Comparison of ENCODE assay signal across 8 cellular contexts in the genomic region with DNA sequence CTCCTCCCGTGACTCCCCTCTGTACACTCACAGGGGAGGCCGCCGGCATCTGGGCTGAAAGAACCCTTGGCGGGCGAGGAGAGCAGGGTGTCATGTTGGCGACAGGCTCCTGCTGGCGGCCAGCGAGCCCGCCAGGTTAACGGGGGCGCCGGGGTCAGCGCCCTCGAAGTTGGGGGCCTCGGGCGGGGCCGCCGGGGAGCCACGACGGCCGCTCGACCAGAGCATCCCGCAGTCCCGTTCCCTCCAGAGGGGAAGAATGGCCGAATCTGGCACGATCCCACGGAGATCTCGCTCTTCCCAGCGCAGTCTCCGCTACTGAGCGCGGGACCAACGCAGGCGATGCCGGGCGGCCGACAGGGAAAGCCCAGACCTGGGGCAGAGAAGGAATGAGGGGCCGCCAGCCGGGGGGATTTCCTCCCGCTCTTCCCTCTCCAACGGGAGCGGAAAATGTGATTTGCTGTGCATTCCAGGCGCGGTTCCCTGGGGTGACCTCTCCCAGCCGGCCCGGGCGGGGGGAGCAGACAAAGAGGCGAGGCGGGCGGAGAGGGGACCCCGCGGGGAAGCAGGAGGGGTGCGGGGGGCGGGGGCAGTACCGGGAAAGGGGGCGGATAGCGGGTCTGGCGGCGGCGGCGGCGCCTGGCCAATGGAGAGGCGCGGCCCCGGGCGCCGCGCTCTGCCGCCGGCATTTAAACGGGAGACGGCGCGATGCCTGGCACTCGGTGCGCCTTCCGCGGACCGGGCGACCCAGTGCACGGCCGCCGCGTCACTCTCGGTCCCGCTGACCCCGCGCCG. TPM values are rescaled to one million over a fixed set of nuclear protein-coding genes. Genes with fewer than 3 reads are reported as not detected.
A peak's percentile ranks its signal among the peaks of the same experiment; 100 is the strongest.
DNase-seq lines count a peak whose midpoint lies in the region; ATAC-seq and TF ChIP-seq lines count a peak whose summit lies in the region.

TSS of gene GREM1 (plus strand) at position 715 of the 792 bp plus-strand sequence. CDS start 12,687 bp downstream, outside the sequence.

- no peak for TF ChIP-seq EP300 in ovary (IDR thresholded peaks at IDR 0.05)

- H3K36me3 Mint-ChIP-seq in CD8-positive, alpha-beta memory T cell = no peaks in the 10 kb centered on the region

- H3K36me3 ChIP-seq in CD8-positive, alpha-beta memory T cell (ENCODE audit: insufficient read depth, low read length) = no peaks in the 10 kb centered on the region
- no peaks in the 10 kb centered on the region for H3K36me3 ChIP-seq in ovary

- H3K4me3 ChIP-seq in CD8-positive, alpha-beta memory T cell (ENCODE audit: low read length) = no peak within 1 kb of the TSS
- H3K4me3 ChIP-seq in ovary = peak within 1 kb of the TSS; percentile 0

- ATAC-seq in foreskin keratinocyte (peak; percentile 22), GM18861 (IDR thresholded peaks at IDR 0.05; ENCODE audit: unreplicated experiment) (no peak), GM21786 (IDR thresholded peaks at IDR 0.05; ENCODE audit: unreplicated experiment) (no peak)

- POLR2A ChIA-PET in CD8-positive, alpha-beta memory T cell (lab: Charles Lee) = no interaction called here

- no peak for TF ChIP-seq CTCF in foreskin keratinocyte (conservative IDR thresholded peaks at IDR 0.05)
- no peak for TF ChIP-seq CTCF in ovary (IDR thresholded peaks at IDR 0.05)

- no peak within 1 kb of the TSS for H3K27ac ChIP-seq in CD8-positive, alpha-beta memory T cell (ENCODE audit: low read depth, low read length)
- H3K27ac ChIP-seq in foreskin keratinocyte (no peak within 1 kb of the TSS), ovary (no peak within 1 kb of the TSS)

- peaks cover 0 to 2% (median 0%) of the 10 kb centered on the region in 5 donors for H3K9me3 Mint-ChIP-seq in CD8-positive, alpha-beta memory T cell

- H3K4me1 ChIP-seq in CD8-positive, alpha-beta memory T cell (ENCODE audit: insufficient read depth, low read length) = no peaks in the 10 kb centered on the region
- H3K4me1 ChIP-seq in foreskin keratinocyte = no peaks in the 10 kb centered on the region
- H3K4me1 ChIP-seq in ovary (ENCODE audit: insufficient read depth) = peaks cover 5% of the 10 kb centered on the region

- H3K27ac Mint-ChIP-seq in CD8-positive, alpha-beta memory T cell = no peak within 1 kb of the TSS

- peak within 1 kb of the TSS in 6 of 7 donors; percentile 13 to 52 (median 40) for H3K4me3 Mint-ChIP-seq in CD8-positive, alpha-beta memory T cell

- CTCF ChIA-PET in CD8-positive, alpha-beta memory T cell (lab: Charles Lee) = no interaction called here

- no peak for DNase-seq in CD8-positive, alpha-beta memory T cell
- DNase-seq in RPMI7951 (ENCODE audit: low read depth) (peak; percentile 69), foreskin keratinocyte (no peak), ovary (no peak), kidney glomerular epithelial cell (lab: John Stamatoyannopoulos, UW) (no peak), activated gamma-delta T cell treated with Interleukin-2 at 50 U/mL for 16 hours (no peak)

- no peak for TF ChIP-seq POLR2A in ovary (IDR thresholded peaks at IDR 0.05)

- H3K27me3 ChIP-seq in CD8-positive, alpha-beta memory T cell (ENCODE audit: insufficient read depth, low read length, poor library complexity, severe bottlenecking) = peaks cover 18% of the 10 kb centered on the region
- H3K27me3 ChIP-seq in foreskin keratinocyte = peaks cover 83% of the 10 kb centered on the region
- H3K27me3 ChIP-seq in ovary = no peaks in the 10 kb centered on the region

- WGBS in ovary, 3 donors = 1 to 2% (median 1%) methylated on average over 63 to 89 of the region's 89 CpGs

- H3K4me1 Mint-ChIP-seq in CD8-positive, alpha-beta memory T cell = peaks cover 15 to 25% (median 20%) of the 10 kb centered on the region in 3 donors

- H3K9me3 ChIP-seq in CD8-positive, alpha-beta memory T cell (ENCODE audit: low read length) = no peaks in the 10 kb centered on the region
- H3K9me3 ChIP-seq in ovary = no peaks in the 10 kb centered on the region

- intact Hi-C loops in ovary (cut with DNase I) = no loop called here

- peaks cover 35 to 62% of the 10 kb centered on the region in 2 donors for H3K27me3 Mint-ChIP-seq in CD8-positive, alpha-beta memory T cell

RNA-seq across cellular contexts. Expression of gene GREM1, which starts in this region (rescaled TPM):
- not detected for total RNA-seq in CD8-positive, alpha-beta memory T cell
- polyA plus RNA-seq in CD8-positive, alpha-beta memory T cell = not detected
- total RNA-seq in RPMI7951 (2014; rRNA removed; shearing (Covaris generic)) = 68.1 and 79.4 TPM in 2 replicates
- total RNA-seq in foreskin keratinocyte (0.04 and 0.10 TPM in 2 replicates), ovary (1 to 10 TPM in 1 of 7 donors, under 1 TPM in 3, not detected in 3; 0.11 to 1.6 (median 0.21) TPM)
- polyA plus RNA-seq in foreskin keratinocyte (0.04 and 0.07 TPM in 2 replicates), ovary (10 to 100 TPM in 1 of 2 donors, under 1 TPM in 1; 0.69 to 10.9 TPM)

Comparison
In these comparisons a context has a peak if more than half of its experiments do, and no peak if none do; other contexts are left out.
1. RNA of gene GREM1 (total RNA-seq): 68.1 to 79.4 TPM in RPMI7951; 0.11 to 1.6 TPM in ovary, 0.04 to 0.10 TPM in foreskin keratinocyte and not detected in CD8-positive, alpha-beta memory T cell; every median in the first group is over 10 times any median in the second.
2. Peak in ATAC-seq in foreskin keratinocyte; RNA of the gene not detected or under 1 TPM.